ENCODE assay signal across 1 cellular context in genomic region chr13:30338331-30338851, GRCh38.
A peak's percentile ranks its signal among the peaks of the same experiment; 100 is the strongest.
TF ChIP-seq lines count a peak whose summit lies in the region.

No MANE protein-coding gene starts in this region.

TF ChIP-seq in SK-N-SH, 30 proteins besides CTCF, POLR2A, EP300 and RAD21 (continued from another document):
- TF ChIP-seq, protein P1, sequence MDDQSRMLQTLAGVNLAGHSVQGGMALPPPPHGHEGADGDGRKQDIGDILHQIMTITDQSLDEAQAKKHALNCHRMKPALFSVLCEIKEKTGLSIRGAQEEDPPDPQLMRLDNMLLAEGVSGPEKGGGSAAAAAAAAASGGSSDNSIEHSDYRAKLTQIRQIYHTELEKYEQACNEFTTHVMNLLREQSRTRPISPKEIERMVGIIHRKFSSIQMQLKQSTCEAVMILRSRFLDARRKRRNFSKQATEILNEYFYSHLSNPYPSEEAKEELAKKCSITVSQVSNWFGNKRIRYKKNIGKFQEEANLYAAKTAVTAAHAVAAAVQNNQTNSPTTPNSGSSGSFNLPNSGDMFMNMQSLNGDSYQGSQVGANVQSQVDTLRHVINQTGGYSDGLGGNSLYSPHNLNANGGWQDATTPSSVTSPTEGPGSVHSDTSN (IDR thresholded peaks at IDR 0.05), result peak; percentile 97
- TF ChIP-seq GATA2 (CRISPR knock-in tag; IDR thresholded peaks at IDR 0.05), result no peak
- peak; percentile 98 for TF ChIP-seq NFIC (IDR thresholded peaks at IDR 0.05; ENCODE audit: borderline replicate concordance)
- TF ChIP-seq JUND (IDR thresholded peaks at IDR 0.05), result peak; percentile 100
- no peak; the same call in 1 of the 2 replicates for TF ChIP-seq YY1 (IDR thresholded peaks at IDR 0.05; ENCODE audit: low read depth)
- TF ChIP-seq TAF1 (IDR thresholded peaks at IDR 0.05; ENCODE audit: borderline replicate concordance, low read depth, low read length), result no peak
- TF ChIP-seq, protein P2, sequence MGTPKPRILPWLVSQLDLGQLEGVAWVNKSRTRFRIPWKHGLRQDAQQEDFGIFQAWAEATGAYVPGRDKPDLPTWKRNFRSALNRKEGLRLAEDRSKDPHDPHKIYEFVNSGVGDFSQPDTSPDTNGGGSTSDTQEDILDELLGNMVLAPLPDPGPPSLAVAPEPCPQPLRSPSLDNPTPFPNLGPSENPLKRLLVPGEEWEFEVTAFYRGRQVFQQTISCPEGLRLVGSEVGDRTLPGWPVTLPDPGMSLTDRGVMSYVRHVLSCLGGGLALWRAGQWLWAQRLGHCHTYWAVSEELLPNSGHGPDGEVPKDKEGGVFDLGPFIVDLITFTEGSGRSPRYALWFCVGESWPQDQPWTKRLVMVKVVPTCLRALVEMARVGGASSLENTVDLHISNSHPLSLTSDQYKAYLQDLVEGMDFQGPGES (IDR thresholded peaks at IDR 0.05; ENCODE audit: low read depth, low read length), result no peak
- TF ChIP-seq, protein P3, sequence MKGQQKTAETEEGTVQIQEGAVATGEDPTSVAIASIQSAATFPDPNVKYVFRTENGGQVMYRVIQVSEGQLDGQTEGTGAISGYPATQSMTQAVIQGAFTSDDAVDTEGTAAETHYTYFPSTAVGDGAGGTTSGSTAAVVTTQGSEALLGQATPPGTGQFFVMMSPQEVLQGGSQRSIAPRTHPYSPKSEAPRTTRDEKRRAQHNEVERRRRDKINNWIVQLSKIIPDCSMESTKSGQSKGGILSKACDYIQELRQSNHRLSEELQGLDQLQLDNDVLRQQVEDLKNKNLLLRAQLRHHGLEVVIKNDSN (IDR thresholded peaks at IDR 0.05; ENCODE audit: borderline replicate concordance, low read depth), result no peak
- TF ChIP-seq EZH2phosphoT487 (IDR thresholded peaks at IDR 0.05; ENCODE audit: borderline replicate concordance, low read depth), result no peak
- TF ChIP-seq MXI1 (IDR thresholded peaks at IDR 0.05; ENCODE audit: low read depth, low read length), result no peak
- TF ChIP-seq MEF2A (IDR thresholded peaks at IDR 0.05; ENCODE audit: borderline replicate concordance, low read depth), result peak; percentile 86
- TF ChIP-seq RCOR1 (IDR thresholded peaks at IDR 0.05; ENCODE audit: low read length), result 0 out of 2 replicates have a peak, but pooled peaks have one; percentile 32
- TF ChIP-seq, protein P4, sequence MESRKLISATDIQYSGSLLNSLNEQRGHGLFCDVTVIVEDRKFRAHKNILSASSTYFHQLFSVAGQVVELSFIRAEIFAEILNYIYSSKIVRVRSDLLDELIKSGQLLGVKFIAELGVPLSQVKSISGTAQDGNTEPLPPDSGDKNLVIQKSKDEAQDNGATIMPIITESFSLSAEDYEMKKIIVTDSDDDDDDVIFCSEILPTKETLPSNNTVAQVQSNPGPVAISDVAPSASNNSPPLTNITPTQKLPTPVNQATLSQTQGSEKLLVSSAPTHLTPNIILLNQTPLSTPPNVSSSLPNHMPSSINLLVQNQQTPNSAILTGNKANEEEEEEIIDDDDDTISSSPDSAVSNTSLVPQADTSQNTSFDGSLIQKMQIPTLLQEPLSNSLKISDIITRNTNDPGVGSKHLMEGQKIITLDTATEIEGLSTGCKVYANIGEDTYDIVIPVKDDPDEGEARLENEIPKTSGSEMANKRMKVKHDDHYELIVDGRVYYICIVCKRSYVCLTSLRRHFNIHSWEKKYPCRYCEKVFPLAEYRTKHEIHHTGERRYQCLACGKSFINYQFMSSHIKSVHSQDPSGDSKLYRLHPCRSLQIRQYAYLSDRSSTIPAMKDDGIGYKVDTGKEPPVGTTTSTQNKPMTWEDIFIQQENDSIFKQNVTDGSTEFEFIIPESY (IDR thresholded peaks at IDR 0.05; ENCODE audit: borderline replicate concordance, low read depth), result peak; percentile 88
- TF ChIP-seq ELF1 (IDR thresholded peaks at IDR 0.05), result 0 out of 2 replicates have a peak, but pooled peaks have one; percentile 16
- TF ChIP-seq FOSL2 (IDR thresholded peaks at IDR 0.05; ENCODE audit: borderline replicate concordance, low read depth), result peak; percentile 88
- no peak for TF ChIP-seq FOXJ3 (CRISPR knock-in tag; IDR thresholded peaks at IDR 0.05)
- no peak for TF ChIP-seq SMC3 (IDR thresholded peaks at IDR 0.05; ENCODE audit: low read depth, low read length)
- TF ChIP-seq, protein P5, sequence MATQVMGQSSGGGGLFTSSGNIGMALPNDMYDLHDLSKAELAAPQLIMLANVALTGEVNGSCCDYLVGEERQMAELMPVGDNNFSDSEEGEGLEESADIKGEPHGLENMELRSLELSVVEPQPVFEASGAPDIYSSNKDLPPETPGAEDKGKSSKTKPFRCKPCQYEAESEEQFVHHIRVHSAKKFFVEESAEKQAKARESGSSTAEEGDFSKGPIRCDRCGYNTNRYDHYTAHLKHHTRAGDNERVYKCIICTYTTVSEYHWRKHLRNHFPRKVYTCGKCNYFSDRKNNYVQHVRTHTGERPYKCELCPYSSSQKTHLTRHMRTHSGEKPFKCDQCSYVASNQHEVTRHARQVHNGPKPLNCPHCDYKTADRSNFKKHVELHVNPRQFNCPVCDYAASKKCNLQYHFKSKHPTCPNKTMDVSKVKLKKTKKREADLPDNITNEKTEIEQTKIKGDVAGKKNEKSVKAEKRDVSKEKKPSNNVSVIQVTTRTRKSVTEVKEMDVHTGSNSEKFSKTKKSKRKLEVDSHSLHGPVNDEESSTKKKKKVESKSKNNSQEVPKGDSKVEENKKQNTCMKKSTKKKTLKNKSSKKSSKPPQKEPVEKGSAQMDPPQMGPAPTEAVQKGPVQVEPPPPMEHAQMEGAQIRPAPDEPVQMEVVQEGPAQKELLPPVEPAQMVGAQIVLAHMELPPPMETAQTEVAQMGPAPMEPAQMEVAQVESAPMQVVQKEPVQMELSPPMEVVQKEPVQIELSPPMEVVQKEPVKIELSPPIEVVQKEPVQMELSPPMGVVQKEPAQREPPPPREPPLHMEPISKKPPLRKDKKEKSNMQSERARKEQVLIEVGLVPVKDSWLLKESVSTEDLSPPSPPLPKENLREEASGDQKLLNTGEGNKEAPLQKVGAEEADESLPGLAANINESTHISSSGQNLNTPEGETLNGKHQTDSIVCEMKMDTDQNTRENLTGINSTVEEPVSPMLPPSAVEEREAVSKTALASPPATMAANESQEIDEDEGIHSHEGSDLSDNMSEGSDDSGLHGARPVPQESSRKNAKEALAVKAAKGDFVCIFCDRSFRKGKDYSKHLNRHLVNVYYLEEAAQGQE (IDR thresholded peaks at IDR 0.05; ENCODE audit: low read depth, low read length), result no peak
- TF ChIP-seq GABPA (IDR thresholded peaks at IDR 0.05; ENCODE audit: low read depth), result no peak
- TF ChIP-seq, protein P6, sequence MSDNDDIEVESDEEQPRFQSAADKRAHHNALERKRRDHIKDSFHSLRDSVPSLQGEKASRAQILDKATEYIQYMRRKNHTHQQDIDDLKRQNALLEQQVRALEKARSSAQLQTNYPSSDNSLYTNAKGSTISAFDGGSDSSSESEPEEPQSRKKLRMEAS (IDR thresholded peaks at IDR 0.05; ENCODE audit: low read depth), result peak; percentile 33; the same call in 1 of the 2 replicates
- TF ChIP-seq TCF12 (IDR thresholded peaks at IDR 0.05), result peak; percentile 97
- no peak for TF ChIP-seq CHD2 (IDR thresholded peaks at IDR 0.05; ENCODE audit: low read length, partially characterized antibody)
- TF ChIP-seq RFX5 (IDR thresholded peaks at IDR 0.05; ENCODE audit: low read length), result no peak
